26 cellular contexts compared by ENCODE assay signal in genomic region chr5:9497347-9497746, GRCh38.
"Had no signal": no experiment of that assay in that cellular context is flagged by ENCODE, and none has a peak within 500 bp of the region (broad histone marks: within the 10 kb centered on the region; RNA-seq: fewer than 3 reads in every experiment).

No MANE protein-coding gene starts in this region.

- H3K4me1 ChIP-seq: foreskin keratinocyte, gastroesophageal sphincter, testis, tibial artery, upper lobe of left lung, uterus had no signal

- H3K27ac ChIP-seq: epithelial cell of prostate, foreskin keratinocyte, gastroesophageal sphincter, hepatocyte, pancreas, testis, tibial artery, upper lobe of left lung, uterus had no signal

- H3K9me3 ChIP-seq: gastroesophageal sphincter, heart left ventricle, pancreas, testis, tibial artery, upper lobe of left lung, uterus had no signal

- H3K27me3 ChIP-seq: foreskin keratinocyte, gastroesophageal sphincter, heart left ventricle, hepatocyte, pancreas, testis, tibial artery, upper lobe of left lung, uterus had no signal

- H3K36me3 ChIP-seq: gastroesophageal sphincter, heart left ventricle, pancreas, tibial artery, upper lobe of left lung, uterus had no signal

- FAIRE-seq: colon, kidney, pancreas had no signal

- ATAC-seq: esophagus mucosa; foreskin keratinocyte; gastroesophageal sphincter; left lobe of liver; natural killer cell; pancreas; sciatic nerve; stimulated activated memory B cell treated with anti-CD40 and anti-IgM and Interleukin-4, amounts not matched to agents 10 μg/mL and 1 μg/mL and 100 μg/mL, for 72 hours; stimulated activated naive CD8-positive, alpha-beta T cell treated with anti-CD3 and anti-CD28 coated beads, Interleukin-15, Interleukin-2, amounts not matched to agents 100 U/mL and 50 U/mL, for 24 hours had no signal

- DNase-seq: effector CD8-positive, alpha-beta T cell; endodermal cell; foreskin keratinocyte; heart left ventricle; kidney; mammary epithelial cell; mesendoderm; natural killer cell; occipital lobe; pancreas; stimulated activated CD4-positive, alpha-beta T cell treated with anti-CD3 and anti-CD28 coated beads, Interleukin-4, amount 100 ng/mL, for 4 hours; stimulated activated naive CD8-positive, alpha-beta T cell treated with anti-CD3 and anti-CD28 coated beads, Interleukin-15, Interleukin-2, amounts not matched to agents 100 U/mL and 50 U/mL, for 24 hours; substantia nigra; testis; tibial artery; uterus had no signal

- H3K4me3 ChIP-seq: gastroesophageal sphincter, heart left ventricle, hepatocyte, pancreas, smooth muscle cell, testis, tibial artery, upper lobe of left lung, uterus had no signal
